23 cellular contexts compared by ENCODE assay signal in genomic region chr10:27736396-27736795, GRCh38. TPM values are rescaled to one million over a fixed set of nuclear protein-coding genes. Genes with fewer than 3 reads are reported as not detected.
"Had no signal": no experiment of that assay in that cellular context is flagged by ENCODE, and none has a peak within 500 bp of the region (broad histone marks: within the 10 kb centered on the region; RNA-seq: fewer than 3 reads in every experiment).

No MANE protein-coding gene starts in this region.

- H3K4me1 ChIP-seq: colonic mucosa, testis had no signal

- H3K36me3 ChIP-seq: colonic mucosa, gastrocnemius medialis, heart right ventricle had no signal

- H3K4me3 ChIP-seq: colonic mucosa, gastrocnemius medialis, heart right ventricle, sigmoid colon, skin epidermis, testis had no signal

- H3K27me3 ChIP-seq: sigmoid colon, testis had no signal

- ATAC-seq: gastrocnemius medialis; heart right ventricle; naive thymus-derived CD4-positive, alpha-beta T cell; stimulated activated naive B cell treated with anti-CD40 and anti-IgM and Interleukin-4, amounts not matched to agents 10 μg/mL and 1 μg/mL and 100 μg/mL, for 72 hours; stimulated activated naive CD8-positive, alpha-beta T cell treated with anti-CD3 and anti-CD28 coated beads, Interleukin-15, amount 100 ng/mL, for 72 hours had no signal

- H3K27ac ChIP-seq: colonic mucosa, gastrocnemius medialis, heart right ventricle, sigmoid colon, testis had no signal

- H3K9me3 ChIP-seq: colonic mucosa, gastrocnemius medialis, heart right ventricle, sigmoid colon, testis had no signal

- DNase-seq: colonic mucosa; effector CD4-positive, alpha-beta T cell; endodermal cell; erythroblast; gastrocnemius medialis; heart right ventricle; hypothalamus; kidney glomerular epithelial cell; mesendoderm; naive thymus-derived CD4-positive, alpha-beta T cell; nephron progenitor cell; sigmoid colon; stimulated activated CD4-positive, alpha-beta T cell treated with anti-CD3 and anti-CD28 coated beads, Interleukin-2, amount 100 ng/mL, for 24 hours; stimulated activated CD4-positive, alpha-beta T cell treated with anti-CD3 and anti-CD28 coated beads, Interleukin-4, amount 100 ng/mL, for 4 hours; stimulated activated naive B cell treated with anti-CD40 and anti-IgM and Interleukin-4, amounts not matched to agents 10 μg/mL and 1 μg/mL and 100 μg/mL, for 72 hours; stimulated activated naive CD8-positive, alpha-beta T cell treated with anti-CD3 and anti-CD28 coated beads, Interleukin-15, amount 100 ng/mL, for 72 hours; testis; trophoblast cell had no signal

RNA-seq across cellular contexts. Expression of gene MKX, which starts 9.2 kb away (rescaled TPM):
- total RNA-seq: dermis microvascular lymphatic vessel endothelial cell; endothelial cell of umbilical vein; mononuclear cell; naive thymus-derived CD4-positive, alpha-beta T cell; pulmonary artery endothelial cell had no signal
- polyA plus RNA-seq: endothelial cell of umbilical vein; naive thymus-derived CD4-positive, alpha-beta T cell had no signal
